8 cellular contexts compared by ENCODE assay signal in genomic region chr1:147242449-147243227, GRCh38. TPM values are rescaled to one million over a fixed set of nuclear protein-coding genes. Genes with fewer than 3 reads are reported as not detected.
DNase-seq lines count a peak whose midpoint lies in the region; ATAC-seq, FAIRE-seq and TF ChIP-seq lines count a peak whose summit lies in the region.

Gene CHD1L (plus strand): TSS chr1:147242684. CDS start chr1:147242704, 20 bp downstream.

- TF ChIP-seq POLR2A in GM12892 (IDR thresholded peaks at IDR 0.05; ENCODE audit: low read depth, low read length) (peak; percentile 75), adrenal gland (IDR thresholded peaks at IDR 0.05) (peak in 1 of 2 donors; percentile 72)

- no peaks in the 10 kb centered on the region for H3K36me3 ChIP-seq in adrenal gland (replicated peaks in 1 of 2)

- POLR2A ChIA-PET in T-cell (lab: Charles Lee): no interaction called here

- peaks cover 0 to 25% of the 10 kb centered on the region in 2 donors for H3K4me1 ChIP-seq in adrenal gland (replicated peaks in 1 of 2)

- H3K27me3 Mint-ChIP-seq in T-cell (peaks cover 0 to 3% of the 10 kb centered on the region in 2 donors), progenitor cell of endocrine pancreas (no peaks in the 10 kb centered on the region)

- TF ChIP-seq CTCF in adrenal gland (IDR thresholded peaks at IDR 0.05) (peak; percentile 52 to 98 (median 84)), progenitor cell of endocrine pancreas (IDR thresholded peaks at IDR 0.05; ENCODE audit: unreplicated experiment) (peak; percentile 86)

- H3K27ac ChIP-seq in adrenal gland: peak within 1 kb of the TSS; percentile 58 to 96 (median 90)

- H3K4me3 Mint-ChIP-seq in T-cell: peak within 1 kb of the TSS; percentile 90 to 93 (median 91)
- peak within 1 kb of the TSS; percentile 87 for H3K4me3 Mint-ChIP-seq in progenitor cell of endocrine pancreas (ENCODE audit: low read depth)

- CTCF ChIA-PET in T-cell (lab: Charles Lee): interaction anchor here (0.6 to 2.1 kb wide), 15 partner anchors 17 to 367 kb away, joined by 3 to 11 read pairs (median 4); partner anchors contain the start of gene FMO5 (in 1 of the 2)

- peak within 1 kb of the TSS; percentile 56 to 77 for H3K27ac Mint-ChIP-seq in T-cell
- H3K27ac Mint-ChIP-seq in progenitor cell of endocrine pancreas: peak within 1 kb of the TSS; percentile 82

- no peaks in the 10 kb centered on the region for H3K27me3 ChIP-seq in adrenal gland

- H3K4me3 ChIP-seq in adrenal gland: peak within 1 kb of the TSS; percentile 36 to 93 (median 77)

- H3K36me3 Mint-ChIP-seq in T-cell (no peaks in the 10 kb centered on the region), progenitor cell of endocrine pancreas (ENCODE audit: insufficient read depth) (peaks cover 1% of the 10 kb centered on the region)

- ATAC-seq in HG02852 (IDR thresholded peaks at IDR 0.05; ENCODE audit: unreplicated experiment) (peak; percentile 86), T-cell (replicated peaks in 1 of 4) (peak; percentile 91 to 94 (median 92)), left cardiac atrium (peak; percentile 98)

- peaks cover 40 to 43% (median 41%) of the 10 kb centered on the region in 3 donors for H3K4me1 Mint-ChIP-seq in T-cell
- peaks cover 67% of the 10 kb centered on the region for H3K4me1 Mint-ChIP-seq in progenitor cell of endocrine pancreas (ENCODE audit: low read depth)

- 0% methylated on average over 7 to 82 of the region's 82 CpGs for WGBS in adrenal gland, 4 donors

- no peaks in the 10 kb centered on the region for H3K9me3 Mint-ChIP-seq in T-cell
- no peaks in the 10 kb centered on the region for H3K9me3 Mint-ChIP-seq in progenitor cell of endocrine pancreas (ENCODE audit: low read depth)

- no peaks in the 10 kb centered on the region for H3K9me3 ChIP-seq in adrenal gland (replicated peaks in 1 of 3)

- DNase-seq in GM12892 (ENCODE audit: insufficient read length) (peak; percentile 75), NCI-H1436 treated with DMSO at 0.1 percent for 48 hours (lab: John Stamatoyannopoulos, UW) (peak; percentile 61), T-cell (peak; percentile 82 to 94 (median 90)), adrenal gland (peak; percentile 95 to 98 (median 96)), left cardiac atrium (peak; percentile 97), progenitor cell of endocrine pancreas (ENCODE audit: low spot score, unreplicated experiment) (peak; percentile 92), ureter (ENCODE audit: low spot score) (peak; percentile 97)

- intact Hi-C loops in adrenal gland (cut with DNase I): loop anchor here (2.0 to 5.0 kb wide), 2 partner anchors 70 kb away; partner anchors contain the start of gene PRKAB2 (in 2 of the 2)
- intact Hi-C loops in left cardiac atrium (cut with DNase I): loop anchor here (1.0 to 5.0 kb wide), 2 partner anchors 70 kb away; partner anchors contain the start of gene PRKAB2 (in 2 of the 2)

- FAIRE-seq in GM12892 (lab: Jason Lieb, UNC): peak; percentile 95

RNA-seq across cellular contexts. Expression of gene CHD1L, which starts in this region (rescaled TPM):
- polyA plus RNA-seq in GM12892 (2012; ENCODE audit: missing spikeins): 40.2 TPM
- total RNA-seq in T-cell: 10 to 100 TPM; 25.1 to 43.9 (median 33.8) TPM
- total RNA-seq in adrenal gland: 10 to 100 TPM; 11.8 to 28.9 (median 22.6) TPM
- 10 to 100 TPM; 20.2 to 28.3 (median 24.2) TPM for polyA plus RNA-seq in adrenal gland
- total RNA-seq in left cardiac atrium: 10 to 100 TPM in 1 of 2 donors, 1 to 10 TPM in 1; 9.0 to 12.3 TPM
- total RNA-seq in progenitor cell of endocrine pancreas: 79.6 and 80.3 TPM in 2 replicates
- total RNA-seq in ureter: 31.5 TPM

Comparison
In these comparisons a context has a peak if more than half of its experiments do, and no peak if none do; other contexts are left out.
1. Peak in every context shown above with its lines: DNase-seq, ATAC-seq, H3K4me3 ChIP-seq and H3K27ac ChIP-seq.